8 cellular contexts compared by ENCODE assay signal in genomic region chr2:138500592-138501426, GRCh38. TPM values are rescaled to one million over a fixed set of nuclear protein-coding genes. Genes with fewer than 3 reads are reported as not detected.
A peak's percentile ranks its signal among the peaks of the same experiment; 100 is the strongest.
DNase-seq lines count a peak whose midpoint lies in the region; ATAC-seq and TF ChIP-seq lines count a peak whose summit lies in the region.

No MANE protein-coding gene starts in this region.

- no peak for TF ChIP-seq CTCF in 22Rv1 (IDR thresholded peaks at IDR 0.05)

- H3K27ac Mint-ChIP-seq in immature natural killer cell, result peak overlapping the region; percentile 39 to 89 (median 74)

- H3K9me3 Mint-ChIP-seq in immature natural killer cell, result no peaks in the 10 kb centered on the region

- H3K27ac ChIP-seq in 22Rv1, result peak overlapping the region; percentile 89
- H3K27ac ChIP-seq in adipose tissue (ENCODE audit: low read depth, low read length), result peak overlapping the region; percentile 73
- H3K27ac ChIP-seq in subcutaneous abdominal adipose tissue (ENCODE audit: low read depth, low read length), result peak overlapping the region; percentile 93

- 39 to 48% (median 46%) methylated on average over 20 of the region's 20 CpGs for WGBS in adipose tissue, 3 donors

- no peaks in the 10 kb centered on the region for H3K27me3 ChIP-seq in subcutaneous abdominal adipose tissue (ENCODE audit: control insufficient read depth in 5 of 5, insufficient read depth in 4 of 5, low read length in 5 of 5)

- peaks cover 0 to 44% (median 42%) of the 10 kb centered on the region in 5 donors for H3K4me1 ChIP-seq in subcutaneous abdominal adipose tissue (ENCODE audit: control insufficient read depth in 5 of 5, insufficient read depth in 5 of 5, low read length in 5 of 5)

- peak overlapping the region; percentile 75 to 90 (median 88) for H3K9ac ChIP-seq in subcutaneous abdominal adipose tissue (ENCODE audit: low read length in 5 of 5)

- H3K36me3 Mint-ChIP-seq in immature natural killer cell, result no peaks in the 10 kb centered on the region

- ATAC-seq in GM19025 (IDR thresholded peaks at IDR 0.05; ENCODE audit: low read depth, unreplicated experiment) (peak; percentile 3), HG03432 (IDR thresholded peaks at IDR 0.05; ENCODE audit: unreplicated experiment) (peak; percentile 9)

- peak overlapping the region; percentile 88 to 100 (median 91) for H3K4me3 Mint-ChIP-seq in immature natural killer cell

- no peak for DNase-seq in immature natural killer cell
- DNase-seq in T-helper 9 cell, result no peak
- no peak for DNase-seq in NCI-H2196 treated with DMSO at 0.1 percent for 48 hours (lab: John Stamatoyannopoulos, UW; ENCODE audit: unreplicated experiment)

- H3K4me3 ChIP-seq in subcutaneous abdominal adipose tissue (ENCODE audit: low read depth in 1 of 5, low read length in 5 of 5), result peak overlapping the region; percentile 74 to 93 (median 81)

- H3K4me1 Mint-ChIP-seq in immature natural killer cell, result peaks cover 37 to 43% of the 10 kb centered on the region in 2 donors

- H3K36me3 ChIP-seq in subcutaneous abdominal adipose tissue (ENCODE audit: control insufficient read depth in 5 of 5, insufficient read depth in 5 of 5, low read length in 5 of 5), result no peaks in the 10 kb centered on the region

- peaks cover 4 to 7% (median 6%) of the 10 kb centered on the region in 3 donors for H3K27me3 Mint-ChIP-seq in immature natural killer cell (ENCODE audit: low read depth in 3 of 3)

- no peaks in the 10 kb centered on the region for H3K9me3 ChIP-seq in subcutaneous abdominal adipose tissue (ENCODE audit: control insufficient read depth in 5 of 5, low read length in 5 of 5)

RNA-seq across cellular contexts. Expression of gene SPOPL, which starts 0.8 kb away (rescaled TPM):
- polyA plus RNA-seq in adipose tissue (1 to 10 TPM; 4.0 to 8.9 (median 5.7) TPM), immature natural killer cell (1 to 10 TPM; 2.4 to 3.3 (median 2.6) TPM)
